In genomic region chr9:20256284-20256948, GRCh38 we compare ENCODE assay signal across 24 cellular contexts.
DNase-seq lines count a peak whose midpoint lies in the region; ATAC-seq lines count a peak whose summit lies in the region.
"Had no signal": no experiment of that assay in that cellular context is flagged by ENCODE, and none has a peak within 500 bp of the region (broad histone marks: within the 10 kb centered on the region; RNA-seq: fewer than 3 reads in every experiment).

No MANE protein-coding gene starts in this region.

- no peaks in the 10 kb centered on the region for H3K36me3 Mint-ChIP-seq in T-helper 2 cell treated with Interferon-gamma antibody and Interleukin-4, amounts not matched to agents 5 μg/mL and 100 μg/mL, for 36 hours (ENCODE audit: low read depth)
- H3K36me3 Mint-ChIP-seq in central memory CD8-positive, alpha-beta T cell (ENCODE audit: insufficient read depth) = no peaks in the 10 kb centered on the region
- H3K36me3 Mint-ChIP-seq: type B pancreatic cell had no signal

- peaks cover 8% of the 10 kb centered on the region for H3K4me1 Mint-ChIP-seq in T-helper 2 cell treated with Interferon-gamma antibody and Interleukin-4, amounts not matched to agents 5 μg/mL and 100 μg/mL, for 36 hours (ENCODE audit: low read depth)
- H3K4me1 Mint-ChIP-seq in central memory CD8-positive, alpha-beta T cell = peaks cover 6% of the 10 kb centered on the region
- H3K4me1 Mint-ChIP-seq: endodermal cell had no signal

- no peaks in the 10 kb centered on the region for H4K20me1 ChIP-seq in BLaER1

- no peaks in the 10 kb centered on the region for H3K9me3 ChIP-seq in BLaER1
- H3K9me3 ChIP-seq: BE2C, neutrophil had no signal

- H3K27ac Mint-ChIP-seq in T-helper 2 cell treated with Interferon-gamma antibody and Interleukin-4, amounts not matched to agents 5 μg/mL and 100 μg/mL, for 36 hours = peak overlapping the region; percentile 8
- H3K27ac Mint-ChIP-seq in central memory CD8-positive, alpha-beta T cell (ENCODE audit: low read depth) = no peak overlapping the region
- H3K27ac Mint-ChIP-seq: endodermal cell, type B pancreatic cell had no signal

- no peaks in the 10 kb centered on the region for H3K27me3 ChIP-seq in BLaER1
- H3K27me3 ChIP-seq: BE2C, neutrophil had no signal

- ATAC-seq in HG02623 (IDR thresholded peaks at IDR 0.05; ENCODE audit: unreplicated experiment) = peak; percentile 41
- peak; percentile 36 for ATAC-seq in central memory CD8-positive, alpha-beta T cell (replicated peaks; ENCODE audit: extremely low read depth, poor library complexity, severe bottlenecking)
- ATAC-seq: Panc1 had no signal

- H3K4me3 Mint-ChIP-seq in T-helper 2 cell treated with Interferon-gamma antibody and Interleukin-4, amounts not matched to agents 5 μg/mL and 100 μg/mL, for 36 hours = peak overlapping the region; percentile 27
- H3K4me3 Mint-ChIP-seq in central memory CD8-positive, alpha-beta T cell = no peak overlapping the region
- H3K4me3 Mint-ChIP-seq: endodermal cell, type B pancreatic cell had no signal

- peak overlapping the region; percentile 20 for H3K4me2 ChIP-seq in BLaER1
- H3K4me2 ChIP-seq: smooth muscle cell had no signal

- no peaks in the 10 kb centered on the region for H3K36me3 ChIP-seq in BLaER1
- H3K36me3 ChIP-seq: BE2C, neutrophil had no signal

- H3K9me3 Mint-ChIP-seq in T-helper 2 cell treated with Interferon-gamma antibody and Interleukin-4, amounts not matched to agents 5 μg/mL and 100 μg/mL, for 36 hours = no peaks in the 10 kb centered on the region
- no peaks in the 10 kb centered on the region for H3K9me3 Mint-ChIP-seq in central memory CD8-positive, alpha-beta T cell
- H3K9me3 Mint-ChIP-seq: type B pancreatic cell had no signal

- H3K27ac ChIP-seq in BLaER1 = no peak overlapping the region
- H3K27ac ChIP-seq: neutrophil had no signal

- H3K4me1 ChIP-seq in BLaER1 = peaks cover 13% of the 10 kb centered on the region
- H3K4me1 ChIP-seq: BE2C had no signal

- no peak for DNase-seq in T-helper 2 cell treated with Interferon-gamma antibody and Interleukin-4, amounts not matched to agents 5 μg/mL and 100 μg/mL, for 36 hours (ENCODE audit: low spot score)
- DNase-seq in T-helper 2 cell (no peak), activated gamma-delta T cell treated with Interleukin-2 at 50 U/mL for 16 hours (no peak), GM19240 (ENCODE audit: insufficient read length, low spot score) (no peak)
- no peak for DNase-seq in central memory CD8-positive, alpha-beta T cell (ENCODE audit: low spot score in 2 of 2)
- DNase-seq in stimulated activated CD4-positive, alpha-beta T cell treated with anti-CD3 and anti-CD28 coated beads, Interleukin-4, amount 100 ng/mL, for 4 hours = no peak
- DNase-seq: activated CD4-positive, alpha-beta T cell treated with anti-CD3 and anti-CD28 coated beads, Interleukin-2, amount 50 U/mL, for 1 hour; activated T-cell treated with anti-CD3 and anti-CD28 coated beads, Interleukin-2, amount 50 U/mL, for 48 hours; BE2C; Calu3; cortex of kidney; endodermal cell; H7; kidney glomerular epithelial cell; mammary epithelial cell; NCI-H1105 treated with DMSO at 0.1 percent for 48 hours; NCI-H2081 treated with DMSO at 0.1 percent for 48 hours; stimulated activated CD4-positive, alpha-beta T cell treated with anti-CD3 and anti-CD28 coated beads, Interleukin-4, amount 100 ng/mL, for 1 hour had no signal

- peaks cover 11% of the 10 kb centered on the region for H3K27me3 Mint-ChIP-seq in T-helper 2 cell treated with Interferon-gamma antibody and Interleukin-4, amounts not matched to agents 5 μg/mL and 100 μg/mL, for 36 hours (ENCODE audit: low read depth)
- no peaks in the 10 kb centered on the region for H3K27me3 Mint-ChIP-seq in central memory CD8-positive, alpha-beta T cell
- H3K27me3 Mint-ChIP-seq: type B pancreatic cell had no signal

- no peak overlapping the region for H3K9ac ChIP-seq in BLaER1

- no peak overlapping the region for H3K4me3 ChIP-seq in BLaER1
- H3K4me3 ChIP-seq: smooth muscle cell had no signal
